In the genomic region with DNA sequence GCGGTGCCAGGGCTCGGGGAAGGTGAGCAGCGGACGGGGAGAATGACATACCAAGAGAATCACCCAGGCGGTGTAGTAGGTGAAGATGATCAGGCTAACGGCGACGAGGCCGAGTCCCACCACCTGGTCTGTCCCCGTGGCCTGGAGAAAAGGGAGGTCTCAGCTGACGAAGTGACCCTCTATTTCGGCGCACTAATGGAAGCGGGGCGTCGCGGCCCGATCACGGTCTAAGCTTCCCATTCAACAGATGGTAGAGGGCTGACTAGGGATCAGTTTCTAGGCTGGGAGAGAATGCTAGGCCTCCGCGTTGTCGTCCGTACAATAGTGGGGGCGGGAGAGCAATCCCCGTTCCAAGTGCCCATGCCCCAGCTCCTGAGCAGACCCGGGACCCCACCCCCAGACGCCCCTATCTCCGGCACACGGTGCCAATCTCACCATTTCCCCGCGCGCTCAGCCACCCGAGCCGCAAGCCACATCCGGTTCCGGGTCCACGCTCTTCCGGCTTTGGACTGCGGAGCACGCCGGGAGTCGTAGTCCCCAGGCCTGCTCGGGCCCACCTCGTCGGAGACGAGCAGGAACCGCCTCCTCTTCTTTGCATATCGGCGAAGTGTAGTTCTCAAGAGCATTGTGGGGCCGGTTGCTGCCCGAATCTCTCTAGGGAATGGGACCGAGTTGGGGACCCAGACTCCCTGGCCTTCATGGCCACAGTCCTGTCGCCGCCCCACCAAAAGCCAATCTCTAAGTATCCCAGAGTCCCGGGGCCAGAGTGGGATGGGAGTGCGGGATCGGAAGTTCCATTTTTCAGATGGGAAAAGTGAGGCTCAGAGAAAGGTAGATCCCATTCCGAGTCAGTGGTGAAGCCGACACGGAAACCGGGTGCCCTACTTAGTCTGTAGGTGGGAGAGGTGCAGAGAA, we compare ENCODE assay signal across 1 cellular context.
TF ChIP-seq lines count a peak whose summit lies in the region.

Gene DPM2 (minus strand): TSS at position 472 of the 915 bp plus-strand sequence. CDS start 34 bp downstream, at position 438.

TF ChIP-seq in HepG2, 621 proteins besides CTCF, POLR2A, EP300 and RAD21 (continued from another document and continues in another):
- TF ChIP-seq, protein P1, sequence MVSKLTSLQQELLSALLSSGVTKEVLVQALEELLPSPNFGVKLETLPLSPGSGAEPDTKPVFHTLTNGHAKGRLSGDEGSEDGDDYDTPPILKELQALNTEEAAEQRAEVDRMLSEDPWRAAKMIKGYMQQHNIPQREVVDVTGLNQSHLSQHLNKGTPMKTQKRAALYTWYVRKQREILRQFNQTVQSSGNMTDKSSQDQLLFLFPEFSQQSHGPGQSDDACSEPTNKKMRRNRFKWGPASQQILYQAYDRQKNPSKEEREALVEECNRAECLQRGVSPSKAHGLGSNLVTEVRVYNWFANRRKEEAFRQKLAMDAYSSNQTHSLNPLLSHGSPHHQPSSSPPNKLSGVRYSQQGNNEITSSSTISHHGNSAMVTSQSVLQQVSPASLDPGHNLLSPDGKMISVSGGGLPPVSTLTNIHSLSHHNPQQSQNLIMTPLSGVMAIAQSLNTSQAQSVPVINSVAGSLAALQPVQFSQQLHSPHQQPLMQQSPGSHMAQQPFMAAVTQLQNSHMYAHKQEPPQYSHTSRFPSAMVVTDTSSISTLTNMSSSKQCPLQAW (CRISPR knock-in tag; IDR thresholded peaks at IDR 0.05) = peak; percentile 51
- TF ChIP-seq CERS6 (CRISPR knock-in tag; IDR thresholded peaks at IDR 0.05) (no peak), TARDBP (CRISPR knock-in tag; IDR thresholded peaks at IDR 0.05) (no peak), ZNF317 (CRISPR knock-in tag; IDR thresholded peaks at IDR 0.05) (no peak), ZNF512 (CRISPR knock-in tag; IDR thresholded peaks at IDR 0.05) (no peak), AHDC1 (CRISPR knock-in tag; IDR thresholded peaks at IDR 0.05; ENCODE audit: borderline replicate concordance) (no peak), NFYC (CRISPR knock-in tag; IDR thresholded peaks at IDR 0.05) (no peak; the same call in 1 of the 2 replicates), HDAC2 (CRISPR knock-in tag; IDR thresholded peaks at IDR 0.05) (peak; percentile 52), ZMYM4 (CRISPR knock-in tag; IDR thresholded peaks at IDR 0.05) (peak; percentile 52; the same call in 1 of the 2 replicates), HMG20A (CRISPR knock-in tag; IDR thresholded peaks at IDR 0.05; ENCODE audit: borderline replicate concordance) (no peak), ARHGAP35 (CRISPR knock-in tag; IDR thresholded peaks at IDR 0.05; ENCODE audit: borderline replicate concordance) (no peak), FOSL2 (CRISPR knock-in tag; IDR thresholded peaks at IDR 0.05) (no peak; the same call in 1 of the 2 replicates), SALL1 (CRISPR knock-in tag; IDR thresholded peaks at IDR 0.05) (peak; percentile 52; the same call in 1 of the 2 replicates), KDM2A (CRISPR knock-in tag; IDR thresholded peaks at IDR 0.05; ENCODE audit: borderline replicate concordance, low read depth) (peak; percentile 99), ELF4 (CRISPR knock-in tag; IDR thresholded peaks at IDR 0.05; ENCODE audit: borderline replicate concordance) (peak; percentile 83; the same call in 1 of the 2 replicates), ATF7 (IDR thresholded peaks at IDR 0.05) (no peak), ATF7 (CRISPR knock-in tag; IDR thresholded peaks at IDR 0.05) (no peak), ZBTB33 (CRISPR knock-in tag; IDR thresholded peaks at IDR 0.05) (no peak), ERF (CRISPR knock-in tag; IDR thresholded peaks at IDR 0.05) (peak; percentile 70; the same call in 1 of the 2 replicates), PITX1 (CRISPR knock-in tag; IDR thresholded peaks at IDR 0.05) (no peak), SAP130 (CRISPR knock-in tag; IDR thresholded peaks at IDR 0.05; ENCODE audit: low read depth) (peak; percentile 93), RFXAP (CRISPR knock-in tag; IDR thresholded peaks at IDR 0.05; ENCODE audit: borderline replicate concordance) (no peak), ZNF777 (CRISPR knock-in tag; IDR thresholded peaks at IDR 0.05) (0 out of 2 replicates have a peak, but pooled peaks have one; percentile 16), TFDP2 (CRISPR knock-in tag; IDR thresholded peaks at IDR 0.05) (peak; percentile 84), CAMTA2 (CRISPR knock-in tag; IDR thresholded peaks at IDR 0.05; ENCODE audit: borderline replicate concordance) (no peak; the same call in 1 of the 2 replicates), MLXIP (CRISPR knock-in tag; IDR thresholded peaks at IDR 0.05; ENCODE audit: borderline replicate concordance) (no peak), ZNF614 (CRISPR knock-in tag; IDR thresholded peaks at IDR 0.05; ENCODE audit: borderline replicate concordance) (no peak)
- TF ChIP-seq, protein P2, sequence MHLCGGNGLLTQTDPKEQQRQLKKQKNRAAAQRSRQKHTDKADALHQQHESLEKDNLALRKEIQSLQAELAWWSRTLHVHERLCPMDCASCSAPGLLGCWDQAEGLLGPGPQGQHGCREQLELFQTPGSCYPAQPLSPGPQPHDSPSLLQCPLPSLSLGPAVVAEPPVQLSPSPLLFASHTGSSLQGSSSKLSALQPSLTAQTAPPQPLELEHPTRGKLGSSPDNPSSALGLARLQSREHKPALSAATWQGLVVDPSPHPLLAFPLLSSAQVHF (CRISPR knock-in tag; IDR thresholded peaks at IDR 0.05) = no peak
- TF ChIP-seq, protein P3, sequence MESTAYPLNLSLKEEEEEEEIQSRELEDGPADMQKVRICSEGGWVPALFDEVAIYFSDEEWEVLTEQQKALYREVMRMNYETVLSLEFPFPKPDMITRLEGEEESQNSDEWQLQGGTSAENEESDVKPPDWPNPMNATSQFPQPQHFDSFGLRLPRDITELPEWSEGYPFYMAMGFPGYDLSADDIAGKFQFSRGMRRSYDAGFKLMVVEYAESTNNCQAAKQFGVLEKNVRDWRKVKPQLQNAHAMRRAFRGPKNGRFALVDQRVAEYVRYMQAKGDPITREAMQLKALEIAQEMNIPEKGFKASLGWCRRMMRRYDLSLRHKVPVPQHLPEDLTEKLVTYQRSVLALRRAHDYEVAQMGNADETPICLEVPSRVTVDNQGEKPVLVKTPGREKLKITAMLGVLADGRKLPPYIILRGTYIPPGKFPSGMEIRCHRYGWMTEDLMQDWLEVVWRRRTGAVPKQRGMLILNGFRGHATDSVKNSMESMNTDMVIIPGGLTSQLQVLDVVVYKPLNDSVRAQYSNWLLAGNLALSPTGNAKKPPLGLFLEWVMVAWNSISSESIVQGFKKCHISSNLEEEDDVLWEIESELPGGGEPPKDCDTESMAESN (CRISPR knock-in tag; conservative IDR thresholded peaks at IDR 0.05) = no peak
- TF ChIP-seq, protein P4, sequence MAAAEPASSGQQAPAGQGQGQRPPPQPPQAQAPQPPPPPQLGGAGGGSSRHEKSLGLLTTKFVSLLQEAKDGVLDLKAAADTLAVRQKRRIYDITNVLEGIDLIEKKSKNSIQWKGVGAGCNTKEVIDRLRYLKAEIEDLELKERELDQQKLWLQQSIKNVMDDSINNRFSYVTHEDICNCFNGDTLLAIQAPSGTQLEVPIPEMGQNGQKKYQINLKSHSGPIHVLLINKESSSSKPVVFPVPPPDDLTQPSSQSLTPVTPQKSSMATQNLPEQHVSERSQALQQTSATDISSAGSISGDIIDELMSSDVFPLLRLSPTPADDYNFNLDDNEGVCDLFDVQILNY (CRISPR knock-in tag; conservative IDR thresholded peaks at IDR 0.05) = no peak; the same call in 1 of the 2 replicates
